Comparison of ENCODE assay signal across 15 cellular contexts in the genomic region with DNA sequence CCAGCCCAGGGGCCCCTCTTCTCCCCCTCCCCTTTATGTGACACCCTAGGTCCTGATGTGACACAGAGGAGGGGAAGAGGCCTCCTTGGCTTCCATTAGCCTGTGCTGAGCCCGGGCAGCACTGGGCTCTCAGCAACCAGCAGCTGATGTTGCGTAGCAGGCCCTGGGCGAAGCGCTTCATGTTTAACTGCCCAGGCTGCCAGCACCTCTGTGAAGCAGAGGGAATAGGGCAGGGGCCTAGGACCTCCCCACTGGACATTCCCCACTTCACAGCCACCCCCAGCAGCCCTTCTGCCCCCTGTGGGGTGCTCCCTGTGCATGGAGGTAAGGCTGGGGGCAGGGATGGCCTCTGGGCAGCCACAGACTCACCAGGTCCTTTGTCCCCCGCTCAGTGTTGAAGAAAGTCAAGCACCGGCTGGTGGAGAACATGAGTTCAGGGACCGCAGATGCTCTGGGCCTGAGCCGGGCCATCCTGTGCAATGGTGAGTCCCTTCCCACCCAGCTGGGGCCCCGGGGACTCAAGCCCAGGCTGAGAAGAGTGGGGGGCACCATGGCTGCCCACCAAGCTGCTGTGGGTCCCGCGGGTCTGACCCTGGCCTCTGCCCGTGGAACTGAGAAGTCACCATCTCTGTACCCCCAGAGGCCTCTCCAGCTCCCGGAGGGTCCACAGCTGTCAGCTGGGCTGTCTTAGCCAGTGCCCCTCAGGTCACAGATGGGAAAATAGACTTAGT. TPM values are rescaled to one million over a fixed set of nuclear protein-coding genes. Genes with fewer than 3 reads are reported as not detected.
DNase-seq lines count a peak whose midpoint lies in the region; ATAC-seq and TF ChIP-seq lines count a peak whose summit lies in the region.
"Had no signal": no experiment of that assay in that cellular context is flagged by ENCODE, and none has a peak within 500 bp of the region (broad histone marks: within the 10 kb centered on the region; RNA-seq: fewer than 3 reads in every experiment).

No MANE protein-coding gene starts in this region.

- H3K27me3 ChIP-seq in heart right ventricle (no peaks in the 10 kb centered on the region), ovary (no peaks in the 10 kb centered on the region), upper lobe of left lung (no peaks in the 10 kb centered on the region)

- TF ChIP-seq EP300 in ovary (IDR thresholded peaks at IDR 0.05): no peak
- TF ChIP-seq EP300 in upper lobe of left lung (IDR thresholded peaks at IDR 0.05): no peak

- H3K27ac ChIP-seq in angular gyrus (ENCODE audit: low read depth, low read length) (peak overlapping the region; percentile 98), heart right ventricle (peak overlapping the region; percentile 68 to 93 (median 86)), ovary (peak overlapping the region; percentile 9 to 69), upper lobe of left lung (peak overlapping the region; percentile 26 to 77 (median 49))

- H3K36me3 ChIP-seq in heart right ventricle (peaks cover 0 to 95% (median 32%) of the 10 kb centered on the region in 9 donors), ovary (peaks cover 2% of the 10 kb centered on the region), upper lobe of left lung (peaks cover 19 to 93% (median 82%) of the 10 kb centered on the region in 4 donors)

- no peak for TF ChIP-seq CTCF in heart right ventricle (IDR thresholded peaks at IDR 0.05)
- no peak for TF ChIP-seq CTCF in ovary (IDR thresholded peaks at IDR 0.05)
- TF ChIP-seq CTCF in upper lobe of left lung (IDR thresholded peaks at IDR 0.05): no peak

- TF ChIP-seq POLR2A in ovary (IDR thresholded peaks at IDR 0.05) (no peak), upper lobe of left lung (IDR thresholded peaks at IDR 0.05) (no peak)

- no peaks in the 10 kb centered on the region for H3K9me3 ChIP-seq in heart right ventricle
- no peaks in the 10 kb centered on the region for H3K9me3 ChIP-seq in ovary
- no peaks in the 10 kb centered on the region for H3K9me3 ChIP-seq in upper lobe of left lung
- H3K9me3 ChIP-seq: Caco-2 had no signal

- DNase-seq in heart right ventricle (no peak), ovary (peak in 1 of 5 donors; percentile 18), upper lobe of left lung (no peak), putamen (ENCODE audit: low spot score) (no peak), NCI-H510A treated with DMSO at 0.1 percent for 48 hours (lab: John Stamatoyannopoulos, UW) (no peak), RPMI8226 (no peak)
- DNase-seq in activated CD8-positive, alpha-beta memory T cell treated with anti-CD3 and anti-CD28 coated beads for 24 hours: no peak
- DNase-seq: activated CD4-positive, CD25-positive, alpha-beta regulatory T cell treated with anti-CD3 and anti-CD28 coated beads, Interleukin-2, amount 50 U/mL, for 72 hours; amniotic stem cell; EL; NCI-H187; SIG-M5 had no signal

- intact Hi-C loops in heart right ventricle (cut with DNase I) (loop anchor here in 1 of 10 donors (10.0 kb wide), 1 partner anchor 506 kb away; a partner anchor contains a TSS), ovary (cut with DNase I) (loop anchor here in 1 of 4 donors (10.0 kb wide), 1 partner anchor 276 kb away; no protein-coding TSS in a partner anchor)

- ATAC-seq in heart right ventricle (peak in 7 of 8 donors; percentile 1 to 31 (median 15)), upper lobe of left lung (ENCODE audit: low FRiP score in 2 of 2) (peak in 1 of 2 donors; percentile 1)

- H3K4me1 ChIP-seq in heart right ventricle: peaks cover 14 to 47% (median 37%) of the 10 kb centered on the region in 9 donors
- H3K4me1 ChIP-seq in ovary (ENCODE audit: insufficient read depth): no peaks in the 10 kb centered on the region
- peaks cover 0 to under 1% (median 0%) of the 10 kb centered on the region in 4 donors for H3K4me1 ChIP-seq in upper lobe of left lung
- H3K4me1 ChIP-seq: Caco-2 had no signal

- H3K4me3 ChIP-seq in heart right ventricle: peak overlapping the region in 6 of 10 donors; percentile 17 to 29 (median 22)
- H3K4me3 ChIP-seq in ovary: no peak overlapping the region
- H3K4me3 ChIP-seq in upper lobe of left lung: no peak overlapping the region

- 61 to 65% methylated on average over 13 of the region's 13 CpGs for WGBS in heart right ventricle, 2 donors
- 82 to 89% (median 87%) methylated on average over 12 to 13 of the region's 13 CpGs for WGBS in ovary, 3 donors
- 81 to 96% methylated on average over 5 to 9 of the region's 13 CpGs for WGBS in upper lobe of left lung, 2 donors

RNA-seq across cellular contexts. Expression of a gene that starts 11.6 kb away (rescaled TPM):
- total RNA-seq in heart right ventricle (10 to 100 TPM; 17.4 to 30.7 (median 22.1) TPM), ovary (10 to 100 TPM; 26.0 to 47.7 (median 35.1) TPM), upper lobe of left lung (100 to 1,000 TPM in 1 of 6 donors, 10 to 100 TPM in 5; 31.6 to 189 (median 50.3) TPM)
- polyA plus RNA-seq in heart right ventricle (10 to 100 TPM; 27.3 to 32.9 TPM), ovary (10 to 100 TPM; 18.0 to 33.3 TPM)

RNA-seq across cellular contexts. Expression of a gene that starts 15.2 kb away (rescaled TPM):
- under 1 TPM in 1 of 10 donors, not detected in 9; 0.34 TPM for total RNA-seq in heart right ventricle
- polyA plus RNA-seq in heart right ventricle: under 1 TPM; 0.19 to 0.22 TPM
- under 1 TPM in 1 of 7 donors, not detected in 6; 0.52 TPM for total RNA-seq in ovary
- under 1 TPM in 1 of 2 donors, not detected in 1; 0.39 TPM for polyA plus RNA-seq in ovary
- 1 to 10 TPM in 1 of 6 donors, under 1 TPM in 3, not detected in 2; 0.26 to 6.3 (median 0.73) TPM for total RNA-seq in upper lobe of left lung
- total RNA-seq: Caco-2, endothelial cell of umbilical vein had no signal

RNA-seq across cellular contexts. Expression of a gene that starts 41.7 kb away (rescaled TPM):
- total RNA-seq in heart right ventricle: under 1 TPM in 6 of 10 donors, not detected in 4; 0.12 to 0.36 (median 0.17) TPM
- under 1 TPM; 0.28 to 0.37 TPM for polyA plus RNA-seq in heart right ventricle
- 1 to 10 TPM in 3 of 7 donors, under 1 TPM in 4; 0.40 to 3.1 (median 0.69) TPM for total RNA-seq in ovary
- polyA plus RNA-seq in ovary: 1 to 10 TPM in 1 of 2 donors, not detected in 1; 1.7 TPM
- total RNA-seq in upper lobe of left lung: 1 to 10 TPM in 1 of 6 donors, under 1 TPM in 2, not detected in 3; 0.94 to 6.3 (median 0.98) TPM

Comparison
In these comparisons a context has a peak if more than half of its experiments do, and no peak if none do; other contexts are left out.
1. H3K27ac ChIP-seq: peak in every context shown above with its lines; median percentile 98 in angular gyrus; 86 in heart right ventricle; 49 in upper lobe of left lung; 39 in ovary.
2. H3K4me3 ChIP-seq: peak in heart right ventricle (6 of 10); none in ovary (single experiment) and upper lobe of left lung (0 of 4).